In genomic region chr11:28963189-28963588, GRCh38 we compare ENCODE assay signal across 22 cellular contexts.
DNase-seq lines count a peak whose midpoint lies in the region; ATAC-seq, FAIRE-seq and TF ChIP-seq lines count a peak whose summit lies in the region.
"Had no signal": no experiment of that assay in that cellular context is flagged by ENCODE, and none has a peak within 500 bp of the region (broad histone marks: within the 10 kb centered on the region; RNA-seq: fewer than 3 reads in every experiment).

No MANE protein-coding gene starts in this region.

- H3K4me1 ChIP-seq in ACC112 (ENCODE audit: control insufficient read depth, insufficient read depth, low read length, unreplicated experiment) (peaks cover 36% of the 10 kb centered on the region), GM23248 (ENCODE audit: insufficient read depth) (peaks cover 49% of the 10 kb centered on the region), mammary epithelial cell (ENCODE audit: insufficient read depth, low read length) (peaks cover 13% of the 10 kb centered on the region)
- H3K4me1 ChIP-seq: prostate gland had no signal

- no peaks in the 10 kb centered on the region for H3K9me2 ChIP-seq in GM23248 (ENCODE audit: insufficient read depth)

- H3K4me3 ChIP-seq in ACC112 (ENCODE audit: low read depth, low read length): peak overlapping the region; percentile 47
- H3K4me3 ChIP-seq in GM23248: no peak overlapping the region
- no peak overlapping the region for H3K4me3 ChIP-seq in mammary epithelial cell (replicated peaks in 1 of 3; ENCODE audit: insufficient read depth in 1 of 3, low read depth in 2 of 3, low read length in 3 of 3)
- no peak overlapping the region for H3K4me3 ChIP-seq in foreskin fibroblast (ENCODE audit: low read depth in 1 of 2, low read length in 2 of 2)
- H3K4me3 ChIP-seq: prostate gland, tibial artery had no signal

- H4K20me1 ChIP-seq in GM23248 (ENCODE audit: insufficient read depth): no peaks in the 10 kb centered on the region
- H4K20me1 ChIP-seq in mammary epithelial cell (ENCODE audit: insufficient read depth, low read length): no peaks in the 10 kb centered on the region

- BruUV-seq in mammary epithelial cell (replicated peaks; lab: Mats Ljungman, UMichigan): no TSS peak

- H3K4me2 ChIP-seq in GM23248 (ENCODE audit: unreplicated experiment): peak overlapping the region; percentile 47
- peak overlapping the region; percentile 52 for H3K4me2 ChIP-seq in mammary epithelial cell (ENCODE audit: insufficient read depth, low read depth, low read length)
- H3K4me2 ChIP-seq: KMS-11 had no signal

- H3F3A ChIP-seq in GM23248 (ENCODE audit: insufficient read depth): peaks cover 37% of the 10 kb centered on the region

- no peaks in the 10 kb centered on the region for H3K79me2 ChIP-seq in ACC112 (ENCODE audit: control insufficient read depth, insufficient read depth, low read length, unreplicated experiment)
- no peaks in the 10 kb centered on the region for H3K79me2 ChIP-seq in GM23248 (ENCODE audit: insufficient read depth)
- H3K79me2 ChIP-seq in mammary epithelial cell (ENCODE audit: insufficient read depth, low read length): no peaks in the 10 kb centered on the region

- FAIRE-seq in D721Med (lab: Jason Lieb, UNC): no peak
- FAIRE-seq: frontal cortex, GM12891 had no signal

- no peak overlapping the region for H3K9ac ChIP-seq in GM23248
- no peak overlapping the region for H3K9ac ChIP-seq in mammary epithelial cell (ENCODE audit: insufficient read depth, low read length)
- H3K9ac ChIP-seq: KMS-11 had no signal

- no peak for ATAC-seq in HG02884 (IDR thresholded peaks at IDR 0.05; ENCODE audit: unreplicated experiment)
- ATAC-seq: activated naive CD8-positive, alpha-beta T cell treated with anti-CD3 and anti-CD28 coated beads, Interleukin-2, amount 50 U/mL, for 24 hours; left colon had no signal

- CTCF ChIA-PET in mammary epithelial cell (lab: Charles Lee; ENCODE audit: low non-redundant PET): no interaction called here

- H2AFZ ChIP-seq in ACC112 (ENCODE audit: low read length, unreplicated experiment) (peak overlapping the region; percentile 27), GM23248 (no peak overlapping the region), mammary epithelial cell (ENCODE audit: low read depth, low read length) (peak overlapping the region; percentile 1)

- TF ChIP-seq CTCF in mammary epithelial cell (conservative IDR thresholded peaks at IDR 0.05 in 1 of 2, IDR thresholded peaks at IDR 0.05 in 1 of 2; ENCODE audit: extremely low read depth in 1 of 2, insufficient read depth in 1 of 2, low read depth in 1 of 2, low read length in 2 of 2): no peak
- TF ChIP-seq CTCF in foreskin fibroblast (IDR thresholded peaks at IDR 0.05; ENCODE audit: low read depth, low read length): no peak
- no peak for TF ChIP-seq CTCF in D721Med (IDR thresholded peaks at IDR 0.05; ENCODE audit: insufficient read depth, missing control alignments)

- 0% methylated on average over 1 of the region's 1 CpG for WGBS in GM23248 (ENCODE audit: low coverage in 1 of 2, low lambda C conversion rate in 2 of 2, missing lambda C conversion rate in 2 of 2), 2 experiments
- 0% methylated on average over 1 of the region's 1 CpG for WGBS in mammary epithelial cell (ENCODE audit: low coverage, missing lambda C conversion rate)

- no peaks in the 10 kb centered on the region; the same call in 1 of the 2 replicates for H3K36me3 ChIP-seq in ACC112 (ENCODE audit: insufficient read depth, low read length)
- H3K36me3 ChIP-seq in GM23248 (ENCODE audit: low read depth): no peaks in the 10 kb centered on the region; the same call in 1 of the 2 replicates
- no peaks in the 10 kb centered on the region for H3K36me3 ChIP-seq in mammary epithelial cell (ENCODE audit: insufficient read depth, low read length)
- H3K36me3 ChIP-seq: prostate gland, tibial artery had no signal

- peak overlapping the region; percentile 53 for H3K27ac ChIP-seq in ACC112 (ENCODE audit: low read depth, low read length)
- peak overlapping the region; percentile 52 for H3K27ac ChIP-seq in GM23248
- peak overlapping the region; percentile 61 for H3K27ac ChIP-seq in mammary epithelial cell (ENCODE audit: insufficient read depth, low read depth, low read length)
- H3K27ac ChIP-seq: KMS-11, prostate gland, tibial artery had no signal

- H3K27me3 ChIP-seq in ACC112 (ENCODE audit: insufficient read depth, low read length) (no peaks in the 10 kb centered on the region), GM23248 (replicated peaks; ENCODE audit: insufficient read depth) (no peaks in the 10 kb centered on the region), mammary epithelial cell (ENCODE audit: insufficient read depth, low read length) (no peaks in the 10 kb centered on the region)
- H3K27me3 ChIP-seq: tibial artery had no signal

- H3K9me3 ChIP-seq in GM23248 (ENCODE audit: low read depth) (no peaks in the 10 kb centered on the region), mammary epithelial cell (replicated peaks; ENCODE audit: insufficient read depth, low read length) (peaks cover 3% of the 10 kb centered on the region)
- H3K9me3 ChIP-seq: prostate gland, tibial artery had no signal

- intact Hi-C loops in mammary epithelial cell (cut with micrococcal nuclease): no loop called here

- in situ Hi-C loops in GM23248 (cut with MboI) (no loop called here), mammary epithelial cell (cut with MboI; ENCODE audit: low sequenced_read_pairs in 2 of 2) (no loop called here)

- dilution Hi-C loops in mammary epithelial cell (cut with HindIII; ENCODE audit: low sequenced_read_pairs): no loop called here

- DNase-seq in GM23248 (peak; percentile 84), mammary epithelial cell (peak; percentile 78), foreskin fibroblast (peak; percentile 46 to 62), OCI-M1 (lab: John Stamatoyannopoulos, UW) (no peak), DMS53 (lab: John Stamatoyannopoulos, UW) (no peak), D721Med (ENCODE audit: insufficient read length, low spot score) (no peak)
- DNase-seq: activated naive CD8-positive, alpha-beta T cell treated with anti-CD3 and anti-CD28 coated beads, Interleukin-2, amount 50 U/mL, for 24 hours; central memory CD4-positive, alpha-beta T cell; effector CD4-positive, alpha-beta T cell; left colon; midbrain; NCI-H1092; NCI-H2081 treated with DMSO at 0.1 percent for 48 hours; NCI-H524 treated with DMSO at 0.1 percent for 48 hours; nephron progenitor cell; tibial artery had no signal

Comparison
In these comparisons a context has a peak if more than half of its experiments do, and no peak if none do; other contexts are left out.
1. DNase-seq: peak in GM23248 (single experiment), mammary epithelial cell (single experiment) and foreskin fibroblast (2 of 2); none in OCI-M1 (single experiment), DMS53 (single experiment) and D721Med (single experiment).
2. Peak in every context shown above with its lines, with median percentiles within 50 percentile points of each other: H3K27ac ChIP-seq.